Comparison of ENCODE assay signal across 24 cellular contexts in genomic region chr6:55569638-55570037, GRCh38. TPM values are rescaled to one million over a fixed set of nuclear protein-coding genes. Genes with fewer than 3 reads are reported as not detected.
DNase-seq lines count a peak whose midpoint lies in the region; ATAC-seq and TF ChIP-seq lines count a peak whose summit lies in the region.
"Had no signal": no experiment of that assay in that cellular context is flagged by ENCODE, and none has a peak within 500 bp of the region (broad histone marks: within the 10 kb centered on the region; RNA-seq: fewer than 3 reads in every experiment).

No MANE protein-coding gene starts in this region.

- 91 to 93% methylated on average over 3 of the region's 3 CpGs for WGBS in aorta, 2 donors
- WGBS in stomach, 5 donors = 81 to 87% (median 84%) methylated on average over 3 of the region's 3 CpGs

- peaks cover 4% of the 10 kb centered on the region for H3K36me3 Mint-ChIP-seq in glutamatergic neuron (ENCODE audit: unreplicated experiment)
- H3K36me3 Mint-ChIP-seq: CD8-positive, alpha-beta T cell had no signal

- intact Hi-C loops in left cardiac atrium (cut with DNase I) = no loop called here
- intact Hi-C loops in posterior vena cava (cut with DNase I) = no loop called here
- intact Hi-C loops in aorta (cut with DNase I) = no loop called here
- intact Hi-C loops in stomach (cut with DNase I; ENCODE audit: low total_unique reads) = no loop called here

- peaks cover 3% of the 10 kb centered on the region for H3K4me1 Mint-ChIP-seq in glutamatergic neuron (ENCODE audit: low read depth, unreplicated experiment)

- DNase-seq in glutamatergic neuron (peak; percentile 32), left cardiac atrium (peak; percentile 24), posterior vena cava (ENCODE audit: low spot score) (peak; percentile 76), aorta (no peak), stomach (no peak), cortex of kidney (lab: John Stamatoyannopoulos, UW) (no peak)
- DNase-seq in activated CD4-positive, alpha-beta T cell treated with anti-CD3 and anti-CD28 coated beads for 1 hour = no peak
- DNase-seq: Caco-2; CD8-positive, alpha-beta T cell; GF-D8; Karpas-422; NCI-H1092; NCI-H1417 treated with DMSO at 0.1 percent for 48 hours; NCI-H1694 treated with DMSO at 0.1 percent for 48 hours; NCI-H2081; NCI-H2227 treated with DMSO at 0.1 percent for 48 hours; NCI-H526 treated with DMSO at 0.1 percent for 48 hours; PC-9; SHP77 had no signal

- TF ChIP-seq CTCF in glutamatergic neuron (IDR thresholded peaks at IDR 0.05; ENCODE audit: partially characterized antibody, unreplicated experiment) (no peak), stomach (IDR thresholded peaks at IDR 0.05) (no peak)

- ATAC-seq in left cardiac atrium = peak; percentile 23 to 60
- peak; percentile 6 for ATAC-seq in aorta (ENCODE audit: low FRiP score)
- ATAC-seq: CD8-positive, alpha-beta T cell; HepG2 had no signal

- H3K27me3 ChIP-seq in aorta (ENCODE audit: control insufficient read depth in 1 of 2, insufficient read depth in 2 of 2, low read length in 1 of 2) (no peaks in the 10 kb centered on the region), stomach (no peaks in the 10 kb centered on the region)

- H3K4me3 Mint-ChIP-seq in glutamatergic neuron (ENCODE audit: unreplicated experiment) = no peak overlapping the region
- H3K4me3 Mint-ChIP-seq: CD8-positive, alpha-beta T cell had no signal

- H3K9me3 ChIP-seq in aorta (ENCODE audit: control insufficient read depth, low read length) (no peaks in the 10 kb centered on the region), stomach (peaks cover 0 to 11% (median 1%) of the 10 kb centered on the region in 4 donors)
- H3K9me3 ChIP-seq: Caco-2 had no signal

- H3K27me3 Mint-ChIP-seq in glutamatergic neuron (ENCODE audit: unreplicated experiment) = no peaks in the 10 kb centered on the region

- H3K4me1 ChIP-seq in aorta (ENCODE audit: control insufficient read depth in 1 of 2, insufficient read depth in 2 of 2, low read length in 2 of 2) (no peaks in the 10 kb centered on the region), stomach (no peaks in the 10 kb centered on the region)
- H3K4me1 ChIP-seq: Caco-2 had no signal

- H3K36me3 ChIP-seq in aorta (ENCODE audit: control insufficient read depth in 1 of 2, insufficient read depth in 2 of 2, low read length in 1 of 2) (no peaks in the 10 kb centered on the region), stomach (no peaks in the 10 kb centered on the region)

- H3K27ac ChIP-seq in aorta (ENCODE audit: low read depth in 1 of 2, low read length in 2 of 2) (no peak overlapping the region), stomach (peak overlapping the region in 1 of 5 donors; percentile 9)
- H3K27ac ChIP-seq: PC-9 had no signal

- no peaks in the 10 kb centered on the region for H3K9me3 Mint-ChIP-seq in glutamatergic neuron (ENCODE audit: unreplicated experiment)

- TF ChIP-seq EP300 in stomach (IDR thresholded peaks at IDR 0.05) = no peak

- TF ChIP-seq POLR2A in stomach (IDR thresholded peaks at IDR 0.05) = no peak

- H3K27ac Mint-ChIP-seq in glutamatergic neuron (ENCODE audit: unreplicated experiment) = no peak overlapping the region
- H3K27ac Mint-ChIP-seq: CD8-positive, alpha-beta T cell had no signal

- H3K4me3 ChIP-seq in aorta (ENCODE audit: low read length in 2 of 2) = no peak overlapping the region
- H3K4me3 ChIP-seq in stomach = no peak overlapping the region
- H3K4me3 ChIP-seq: PC-9 had no signal

RNA-seq across cellular contexts. Expression of gene HMGCLL1, which starts 9.4 kb away (rescaled TPM):
- 6.3 TPM for total RNA-seq in glutamatergic neuron (ENCODE audit: unreplicated experiment)
- 1 to 10 TPM; 1.2 to 2.4 TPM for total RNA-seq in left cardiac atrium
- under 1 TPM; 0.14 to 0.42 TPM for total RNA-seq in posterior vena cava
- 1 to 10 TPM in 1 of 2 donors, under 1 TPM in 1; 0.29 to 1.5 TPM for total RNA-seq in aorta
- polyA plus RNA-seq in aorta = under 1 TPM; 0.50 to 0.77 TPM
- total RNA-seq in stomach = 1 to 10 TPM in 1 of 5 donors, under 1 TPM in 1, not detected in 3; 0.45 to 3.3 TPM
- polyA plus RNA-seq in stomach = 1 to 10 TPM in 1 of 3 donors, under 1 TPM in 2; 0.10 to 1.4 (median 0.68) TPM
- total RNA-seq: A673; Caco-2; CD8-positive, alpha-beta T cell; HepG2; HT1080; RPMI7951; SK-MEL-5 had no signal
- polyA plus RNA-seq: HepG2 had no signal

Comparison
In these comparisons a context has a peak if more than half of its experiments do, and no peak if none do; other contexts are left out.
1. DNase-seq: peak in glutamatergic neuron (single experiment), left cardiac atrium (single experiment) and posterior vena cava (single experiment); none in aorta (0 of 2), stomach (single experiment), activated CD4-positive, alpha-beta T cell treated with anti-CD3 and anti-CD28 coated beads for 1 hour (single experiment) and cortex of kidney (single experiment).